In genomic region chr11:119306373-119306890, GRCh38 we compare ENCODE assay signal across 2 cellular contexts.
TF ChIP-seq lines count a peak whose summit lies in the region.

No MANE protein-coding gene starts in this region.

TF ChIP-seq in K562, 482 proteins besides CTCF, POLR2A, EP300 and RAD21:
- no peak for TF ChIP-seq HDAC1 (IDR thresholded peaks at IDR 0.05)
- TF ChIP-seq ZNF609 (CRISPR knock-in tag; IDR thresholded peaks at IDR 0.05; ENCODE audit: borderline replicate concordance): no peak
- no peak for TF ChIP-seq SP1 (CRISPR knock-in tag; IDR thresholded peaks at IDR 0.05)
- TF ChIP-seq NR2F6 (CRISPR knock-in tag; IDR thresholded peaks at IDR 0.05): no peak
- TF ChIP-seq KLF10 (CRISPR knock-in tag; IDR thresholded peaks at IDR 0.05): no peak
- no peak for TF ChIP-seq CBX5 (IDR thresholded peaks at IDR 0.05; ENCODE audit: borderline replicate concordance, low read depth)
- TF ChIP-seq E2F1 (CRISPR knock-in tag; IDR thresholded peaks at IDR 0.05): no peak
- TF ChIP-seq CEBPB (tag; IDR thresholded peaks at IDR 0.05): peak; percentile 57; the same call in 1 of the 2 replicates
- peak; percentile 20; the same call in 1 of the 2 replicates for TF ChIP-seq CEBPG (CRISPR knock-in tag; IDR thresholded peaks at IDR 0.05)
- TF ChIP-seq CEBPG (tag; conservative IDR thresholded peaks at IDR 0.05 in 1 of 2, IDR thresholded peaks at IDR 0.05 in 1 of 2): no peak
- no peak for TF ChIP-seq EWSR1 (IDR thresholded peaks at IDR 0.05; ENCODE audit: borderline replicate concordance, low read depth, partially characterized antibody)
- TF ChIP-seq MTA2 (IDR thresholded peaks at IDR 0.05; ENCODE audit: low read depth): no peak
- TF ChIP-seq CSDE1 (IDR thresholded peaks at IDR 0.05): no peak
- TF ChIP-seq KAT8 (IDR thresholded peaks at IDR 0.05; ENCODE audit: low read depth): no peak
- TF ChIP-seq ETV6 (IDR thresholded peaks at IDR 0.05; ENCODE audit: borderline replicate concordance in 1 of 2, low read depth in 2 of 2, low read length in 1 of 2): no peak
- no peak for TF ChIP-seq ETV6 (CRISPR knock-in tag; IDR thresholded peaks at IDR 0.05; ENCODE audit: borderline replicate concordance)
- no peak for TF ChIP-seq CCAR2 (IDR thresholded peaks at IDR 0.05; ENCODE audit: low read depth, low read length)

TF ChIP-seq in HepG2, 621 proteins besides CTCF, POLR2A, EP300 and RAD21:
- no peak for TF ChIP-seq ZNF3 (CRISPR knock-in tag; IDR thresholded peaks at IDR 0.05)
- peak; percentile 77 for TF ChIP-seq CEBPB (IDR thresholded peaks at IDR 0.05; ENCODE audit: borderline replicate concordance, low read depth, low read length)
- TF ChIP-seq ZNF280B (CRISPR knock-in tag; IDR thresholded peaks at IDR 0.05; ENCODE audit: borderline replicate concordance): 0 out of 2 replicates have a peak, but pooled peaks have one; percentile 29
- TF ChIP-seq NFIB (CRISPR knock-in tag; IDR thresholded peaks at IDR 0.05; ENCODE audit: borderline replicate concordance): no peak
- peak; percentile 56 for TF ChIP-seq CEBPG (CRISPR knock-in tag; IDR thresholded peaks at IDR 0.05)
- no peak for TF ChIP-seq KIAA2018 (CRISPR knock-in tag; IDR thresholded peaks at IDR 0.05; ENCODE audit: borderline replicate concordance)
- no peak for TF ChIP-seq PRMT3 (CRISPR knock-in tag; IDR thresholded peaks at IDR 0.05; ENCODE audit: borderline replicate concordance, low read depth)
